ENCODE assay signal across 9 cellular contexts in the genomic region with DNA sequence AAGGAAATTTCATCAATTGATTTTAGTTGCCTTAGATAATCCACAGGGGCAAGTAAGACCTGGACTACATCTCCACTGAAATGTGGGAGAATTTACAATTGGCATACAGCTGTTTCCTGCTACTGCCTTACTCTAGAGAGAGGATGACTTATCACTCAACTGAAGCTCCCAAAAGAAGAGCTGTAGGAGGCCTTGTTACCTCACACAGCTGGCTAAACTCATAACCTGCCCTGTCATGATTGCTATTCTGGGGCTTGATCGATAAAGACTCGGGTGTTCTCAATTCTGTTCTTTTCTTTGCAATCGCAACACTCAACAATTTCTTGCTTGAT.
DNase-seq lines count a peak whose midpoint lies in the region; ATAC-seq and TF ChIP-seq lines count a peak whose summit lies in the region.
"Had no signal": no experiment of that assay in that cellular context is flagged by ENCODE, and none has a peak within 500 bp of the region (broad histone marks: within the 10 kb centered on the region; RNA-seq: fewer than 3 reads in every experiment).

No MANE protein-coding gene starts in this region.

- intact Hi-C loops in activated CD4-positive, alpha-beta T cell treated with anti-CD3 and anti-CD28 coated beads, Interleukin-2, amount 10 ng/mL, durations not matched to agents 24 days and 14 days (cut with micrococcal nuclease), result loop anchor here (10.0 kb wide), 1 partner anchor 1426 kb away; a partner anchor contains a TSS

- H3K9me3 ChIP-seq in Peyer's patch, result no peaks in the 10 kb centered on the region
- H3K9me3 ChIP-seq: BE2C had no signal

- no peak overlapping the region for H2BK120ac ChIP-seq in mesendoderm (ENCODE audit: low read depth, low read length)

- H3K4me1 Mint-ChIP-seq in activated CD4-positive, alpha-beta T cell treated with anti-CD3 and anti-CD28 coated beads, Interleukin-2, amount 10 ng/mL, durations not matched to agents 24 days and 14 days, result peaks cover 16% of the 10 kb centered on the region
- peaks cover 5% of the 10 kb centered on the region for H3K4me1 Mint-ChIP-seq in type B pancreatic cell (ENCODE audit: unreplicated experiment)

- H3K18ac ChIP-seq in mesendoderm (ENCODE audit: low read length), result no peak overlapping the region

- no peak overlapping the region for H2AK5ac ChIP-seq in mesendoderm (ENCODE audit: low read length)

- H3K4me3 ChIP-seq in Peyer's patch (peak overlapping the region in 2 of 4 donors; percentile 22 to 47), mesendoderm (ENCODE audit: low read length) (no peak overlapping the region)

- H3K4me1 ChIP-seq in Peyer's patch (no peaks in the 10 kb centered on the region), mesendoderm (ENCODE audit: control insufficient read depth, low read depth, low read length) (no peaks in the 10 kb centered on the region)

- ATAC-seq in HG02840 (IDR thresholded peaks at IDR 0.05; ENCODE audit: low FRiP score, unreplicated experiment), result peak; percentile 17
- ATAC-seq in stimulated activated naive CD8-positive, alpha-beta T cell treated with anti-CD3 and anti-CD28 coated beads, Interleukin-15, Interleukin-2, amounts not matched to agents 100 U/mL and 50 U/mL, for 24 hours, result peak; percentile 22

- no peak for DNase-seq in activated CD4-positive, alpha-beta T cell treated with anti-CD3 and anti-CD28 coated beads, Interleukin-2, amount 10 ng/mL, durations not matched to agents 24 days and 14 days
- DNase-seq in activated CD4-positive, alpha-beta T cell treated with anti-CD3 and anti-CD28 coated beads, Interleukin-2, amount 50 U/mL, for 4 hours, result no peak
- DNase-seq in Peyer's patch (no peak), NCI-H2171 treated with DMSO at 0.1 percent for 48 hours (lab: John Stamatoyannopoulos, UW) (no peak), type B pancreatic cell (ENCODE audit: extremely low spot score, unreplicated experiment) (no peak), mesendoderm (no peak)
- DNase-seq in stimulated activated naive CD8-positive, alpha-beta T cell treated with anti-CD3 and anti-CD28 coated beads, Interleukin-15, Interleukin-2, amounts not matched to agents 100 U/mL and 50 U/mL, for 24 hours, result no peak
- DNase-seq: BE2C had no signal

- no peak overlapping the region for H4K8ac ChIP-seq in mesendoderm (ENCODE audit: low read depth, low read length)

- peak overlapping the region in 3 of 4 donors; percentile 35 to 73 (median 63) for H3K27ac ChIP-seq in Peyer's patch
- no peak overlapping the region for H3K27ac ChIP-seq in mesendoderm (ENCODE audit: low read depth, low read length)

- no peak overlapping the region for H3K56ac ChIP-seq in mesendoderm (ENCODE audit: low read length)

- H3K36me3 Mint-ChIP-seq in activated CD4-positive, alpha-beta T cell treated with anti-CD3 and anti-CD28 coated beads, Interleukin-2, amount 10 ng/mL, durations not matched to agents 24 days and 14 days (ENCODE audit: low read depth), result no peaks in the 10 kb centered on the region
- no peaks in the 10 kb centered on the region for H3K36me3 Mint-ChIP-seq in type B pancreatic cell

- H4K5ac ChIP-seq in mesendoderm (ENCODE audit: low read length), result no peak overlapping the region

- TF ChIP-seq CTCF in Peyer's patch (IDR thresholded peaks at IDR 0.05), result no peak
- no peak for TF ChIP-seq CTCF in type B pancreatic cell (conservative IDR thresholded peaks at IDR 0.05)

- no CpG with 5 or more reads among the region's 3 CpGs for WGBS in mesendoderm (ENCODE audit: extremely low coverage, insufficient coverage, low lambda C conversion rate)

- no peak overlapping the region for H3K4me2 ChIP-seq in mesendoderm (ENCODE audit: low read length)

- no peak overlapping the region for H3K4ac ChIP-seq in mesendoderm (ENCODE audit: low read depth, low read length)

- H3K36me3 ChIP-seq in Peyer's patch (no peaks in the 10 kb centered on the region), mesendoderm (ENCODE audit: control insufficient read depth, insufficient read depth, low read length) (no peaks in the 10 kb centered on the region)
- H3K36me3 ChIP-seq: BE2C had no signal

- H3K9me3 Mint-ChIP-seq in activated CD4-positive, alpha-beta T cell treated with anti-CD3 and anti-CD28 coated beads, Interleukin-2, amount 10 ng/mL, durations not matched to agents 24 days and 14 days, result no peaks in the 10 kb centered on the region
- peaks cover 5% of the 10 kb centered on the region for H3K9me3 Mint-ChIP-seq in type B pancreatic cell

- peak overlapping the region; percentile 90 for H3K4me3 Mint-ChIP-seq in activated CD4-positive, alpha-beta T cell treated with anti-CD3 and anti-CD28 coated beads, Interleukin-2, amount 10 ng/mL, durations not matched to agents 24 days and 14 days
- no peak overlapping the region for H3K4me3 Mint-ChIP-seq in type B pancreatic cell

- no peak for TF ChIP-seq POLR2A in Peyer's patch (IDR thresholded peaks at IDR 0.05)

- H3K79me1 ChIP-seq in mesendoderm (ENCODE audit: low read length), result no peaks in the 10 kb centered on the region

- no peaks in the 10 kb centered on the region for H3K79me2 ChIP-seq in mesendoderm (ENCODE audit: control insufficient read depth, insufficient read depth, low read length)

- no peak overlapping the region for H2BK5ac ChIP-seq in mesendoderm (ENCODE audit: low read length)

- no peak overlapping the region for H2BK15ac ChIP-seq in mesendoderm (replicated peaks; ENCODE audit: low read depth)

- no peak overlapping the region for H3K23ac ChIP-seq in mesendoderm (ENCODE audit: low read length)

- H3K27me3 Mint-ChIP-seq in activated CD4-positive, alpha-beta T cell treated with anti-CD3 and anti-CD28 coated beads, Interleukin-2, amount 10 ng/mL, durations not matched to agents 24 days and 14 days, result peaks cover 2% of the 10 kb centered on the region
- H3K27me3 Mint-ChIP-seq in type B pancreatic cell, result no peaks in the 10 kb centered on the region

- no peak overlapping the region for H3K9ac ChIP-seq in mesendoderm (ENCODE audit: low read length)

- no peaks in the 10 kb centered on the region for H3K27me3 ChIP-seq in Peyer's patch
- no peaks in the 10 kb centered on the region for H3K27me3 ChIP-seq in mesendoderm (ENCODE audit: insufficient read depth, low read length, poor library complexity)
- H3K27me3 ChIP-seq: BE2C had no signal

- peak overlapping the region; percentile 92 for H3K27ac Mint-ChIP-seq in activated CD4-positive, alpha-beta T cell treated with anti-CD3 and anti-CD28 coated beads, Interleukin-2, amount 10 ng/mL, durations not matched to agents 24 days and 14 days
- no peak overlapping the region for H3K27ac Mint-ChIP-seq in type B pancreatic cell
